In genomic region chr1:154937988-154938386, GRCh38 we compare ENCODE assay signal across 8 cellular contexts. TPM values are rescaled to one million over a fixed set of nuclear protein-coding genes. Genes with fewer than 3 reads are reported as not detected.
DNase-seq lines count a peak whose midpoint lies in the region; ATAC-seq and TF ChIP-seq lines count a peak whose summit lies in the region.

No MANE protein-coding gene starts in this region.

- no peak overlapping the region for H2BK5ac ChIP-seq in mesenchymal stem cell (ENCODE audit: low read depth, low read length, poor library complexity, severe bottlenecking)

- ATAC-seq in upper lobe of left lung (ENCODE audit: low FRiP score in 2 of 2) (no peak), HG03442 (IDR thresholded peaks at IDR 0.05; ENCODE audit: unreplicated experiment) (no peak)

- H2BK12ac ChIP-seq in mesenchymal stem cell (ENCODE audit: low read length in 2 of 2) = no peak overlapping the region

- H3K36me3 ChIP-seq in mesenchymal stem cell (ENCODE audit: control insufficient read depth in 1 of 2, insufficient read depth in 2 of 2, low read depth in 1 of 2, low read length in 2 of 2) (peaks cover 0 to 8% of the 10 kb centered on the region in 2 experiments), upper lobe of left lung (no peaks in the 10 kb centered on the region)

- H2AFZ ChIP-seq in mesenchymal stem cell (ENCODE audit: low read depth, low read length) = no peak overlapping the region

- H3K9ac ChIP-seq in mesenchymal stem cell (ENCODE audit: low read length) = peak overlapping the region; percentile 100

- H3K4ac ChIP-seq in mesenchymal stem cell (ENCODE audit: low read depth in 1 of 2, low read length in 2 of 2) = no peak overlapping the region

- TF ChIP-seq EP300 in upper lobe of left lung (IDR thresholded peaks at IDR 0.05) = no peak

- H3K9me3 ChIP-seq in mesenchymal stem cell (ENCODE audit: control insufficient read depth, low read length) = no peaks in the 10 kb centered on the region
- no peaks in the 10 kb centered on the region for H3K9me3 ChIP-seq in upper lobe of left lung

- H3K4me3 ChIP-seq in astrocyte of the spinal cord (ENCODE audit: low read depth, low read length) = peak overlapping the region; percentile 65
- H3K4me3 ChIP-seq in mesenchymal stem cell (ENCODE audit: insufficient read depth in 1 of 2, low read depth in 1 of 2, low read length in 2 of 2) = peak overlapping the region in 1 of 2 experiments; percentile 100
- H3K4me3 ChIP-seq in upper lobe of left lung = peak overlapping the region in 3 of 4 donors; percentile 56 to 69 (median 63)

- H3K4me1 Mint-ChIP-seq in activated naive CD4-positive, alpha-beta T cell treated with anti-CD3 and anti-CD28 coated beads, Interleukin-2, amount 50 U/mL, for 24 hours = peaks cover 56% of the 10 kb centered on the region

- no peaks in the 10 kb centered on the region for H3K27me3 Mint-ChIP-seq in activated naive CD4-positive, alpha-beta T cell treated with anti-CD3 and anti-CD28 coated beads, Interleukin-2, amount 50 U/mL, for 24 hours

- peaks cover 18% of the 10 kb centered on the region for H3K79me1 ChIP-seq in mesenchymal stem cell (replicated peaks; ENCODE audit: low read length, poor library complexity, severe bottlenecking)

- H3K23ac ChIP-seq in mesenchymal stem cell (ENCODE audit: low read length in 2 of 2) = no peak overlapping the region

- H3K4me2 ChIP-seq in mesenchymal stem cell (ENCODE audit: low read length, poor library complexity, severe bottlenecking) = peak overlapping the region; percentile 83

- in situ Hi-C loops in astrocyte of the spinal cord (cut with HindIII; ENCODE audit: low sequenced_read_pairs) = no loop called here

- no peak overlapping the region for H2BK15ac ChIP-seq in mesenchymal stem cell (ENCODE audit: low read depth, poor library complexity, severe bottlenecking)

- TF ChIP-seq POLR2A in upper lobe of left lung (IDR thresholded peaks at IDR 0.05) = no peak

- no peak overlapping the region for H3K18ac ChIP-seq in mesenchymal stem cell (ENCODE audit: low read depth in 1 of 2, low read length in 2 of 2)

- H3K9me3 Mint-ChIP-seq in activated naive CD4-positive, alpha-beta T cell treated with anti-CD3 and anti-CD28 coated beads, Interleukin-2, amount 50 U/mL, for 24 hours = no peaks in the 10 kb centered on the region

- no peaks in the 10 kb centered on the region for H3K27me3 ChIP-seq in mesenchymal stem cell (ENCODE audit: control insufficient read depth in 1 of 2, insufficient read depth in 1 of 2, low read length in 2 of 2)
- no peaks in the 10 kb centered on the region for H3K27me3 ChIP-seq in upper lobe of left lung

- peak overlapping the region; percentile 98 for H3K27ac Mint-ChIP-seq in activated naive CD4-positive, alpha-beta T cell treated with anti-CD3 and anti-CD28 coated beads, Interleukin-2, amount 50 U/mL, for 24 hours

- TF ChIP-seq CTCF in astrocyte of the spinal cord (IDR thresholded peaks at IDR 0.05; ENCODE audit: low read depth, low read length) = no peak
- TF ChIP-seq CTCF in upper lobe of left lung (IDR thresholded peaks at IDR 0.05) = no peak

- WGBS in mesenchymal stem cell = 94% methylated on average over 8 of the region's 8 CpGs
- WGBS in upper lobe of left lung, 2 donors = 67 to 75% methylated on average over 8 of the region's 8 CpGs

- no peak overlapping the region for H4K8ac ChIP-seq in mesenchymal stem cell (ENCODE audit: low read length)

- H3K14ac ChIP-seq in mesenchymal stem cell (ENCODE audit: low read length in 2 of 2) = no peak overlapping the region

- H3K36me3 Mint-ChIP-seq in activated naive CD4-positive, alpha-beta T cell treated with anti-CD3 and anti-CD28 coated beads, Interleukin-2, amount 50 U/mL, for 24 hours = peaks cover 2% of the 10 kb centered on the region

- no peak overlapping the region for H2BK120ac ChIP-seq in mesenchymal stem cell (ENCODE audit: low read depth, low read length)

- no peak overlapping the region for H2AK5ac ChIP-seq in mesenchymal stem cell (ENCODE audit: low read length, severe bottlenecking)

- DNase-seq in activated naive CD4-positive, alpha-beta T cell treated with anti-CD3 and anti-CD28 coated beads, Interleukin-2, amount 50 U/mL, for 16 hours = no peak
- no peak for DNase-seq in astrocyte of the spinal cord (ENCODE audit: low read depth, low spot score)
- DNase-seq in mesenchymal stem cell = no peak
- no peak for DNase-seq in upper lobe of left lung
- DNase-seq in NCI-H2196 (lab: John Stamatoyannopoulos, UW; ENCODE audit: unreplicated experiment) = no peak
- no peak for DNase-seq in cerebellum (ENCODE audit: low spot score)

- H3K4me1 ChIP-seq in mesenchymal stem cell (ENCODE audit: control insufficient read depth, insufficient read depth, low read depth, low read length) (peaks cover 23% of the 10 kb centered on the region), upper lobe of left lung (peaks cover 24 to 38% (median 36%) of the 10 kb centered on the region in 4 donors)

- H3K4me3 Mint-ChIP-seq in activated naive CD4-positive, alpha-beta T cell treated with anti-CD3 and anti-CD28 coated beads, Interleukin-2, amount 50 U/mL, for 24 hours = peak overlapping the region; percentile 98

- H4K91ac ChIP-seq in mesenchymal stem cell (ENCODE audit: low read length) = no peak overlapping the region

- peak overlapping the region; percentile 99 for H3K27ac ChIP-seq in mesenchymal stem cell (ENCODE audit: low read length, poor library complexity, severe bottlenecking)
- peak overlapping the region; percentile 91 to 99 (median 96) for H3K27ac ChIP-seq in upper lobe of left lung

RNA-seq across cellular contexts. Expression of gene PMVK, which starts 1.5 kb away (rescaled TPM):
- polyA plus RNA-seq in mesenchymal stem cell (2013, experiment 1 of 2) = 21.3 TPM
- polyA plus RNA-seq in mesenchymal stem cell (2013, experiment 2 of 2) = 21.1 TPM
- 10 to 100 TPM in 5 of 6 donors, 1 to 10 TPM in 1; 9.4 to 51.6 (median 29.8) TPM for total RNA-seq in upper lobe of left lung
- total RNA-seq in cerebellum = 7.8 TPM

RNA-seq across cellular contexts. Expression of gene PBXIP1, which starts 17.9 kb away (rescaled TPM):
- polyA plus RNA-seq in mesenchymal stem cell (2013, experiment 1 of 2) = 69.2 TPM
- 66.7 TPM for polyA plus RNA-seq in mesenchymal stem cell (2013, experiment 2 of 2)
- total RNA-seq in upper lobe of left lung (100 to 1,000 TPM in 1 of 6 donors, 10 to 100 TPM in 5; 72.1 to 108 (median 83.7) TPM), cerebellum (16.2 TPM)

RNA-seq across cellular contexts. Expression of gene PYGO2, which starts 23.6 kb away (rescaled TPM):
- 16.1 TPM for polyA plus RNA-seq in mesenchymal stem cell (2013, experiment 1 of 2)
- 15.3 TPM for polyA plus RNA-seq in mesenchymal stem cell (2013, experiment 2 of 2)
- total RNA-seq in upper lobe of left lung = 10 to 100 TPM; 20.1 to 41.9 (median 27.5) TPM
- total RNA-seq in cerebellum = 8.5 TPM

RNA-seq across cellular contexts. Expression of gene SHC1, which starts 32.6 kb away (rescaled TPM):
- 352 TPM for polyA plus RNA-seq in mesenchymal stem cell (2013, experiment 1 of 2)
- 344 TPM for polyA plus RNA-seq in mesenchymal stem cell (2013, experiment 2 of 2)
- total RNA-seq in upper lobe of left lung = 100 to 1,000 TPM in 1 of 6 donors, 10 to 100 TPM in 5; 55.5 to 130 (median 69.1) TPM
- 16.7 TPM for total RNA-seq in cerebellum

RNA-seq across cellular contexts. Expression of gene CKS1B, which starts 36.5 kb away (rescaled TPM):
- 48.2 TPM for polyA plus RNA-seq in mesenchymal stem cell (2013, experiment 1 of 2)
- 48.8 TPM for polyA plus RNA-seq in mesenchymal stem cell (2013, experiment 2 of 2)
- total RNA-seq in upper lobe of left lung = 10 to 100 TPM in 5 of 6 donors, 1 to 10 TPM in 1; 9.9 to 31.1 (median 22.5) TPM
- total RNA-seq in cerebellum = 26.5 TPM
